In the genomic region with DNA sequence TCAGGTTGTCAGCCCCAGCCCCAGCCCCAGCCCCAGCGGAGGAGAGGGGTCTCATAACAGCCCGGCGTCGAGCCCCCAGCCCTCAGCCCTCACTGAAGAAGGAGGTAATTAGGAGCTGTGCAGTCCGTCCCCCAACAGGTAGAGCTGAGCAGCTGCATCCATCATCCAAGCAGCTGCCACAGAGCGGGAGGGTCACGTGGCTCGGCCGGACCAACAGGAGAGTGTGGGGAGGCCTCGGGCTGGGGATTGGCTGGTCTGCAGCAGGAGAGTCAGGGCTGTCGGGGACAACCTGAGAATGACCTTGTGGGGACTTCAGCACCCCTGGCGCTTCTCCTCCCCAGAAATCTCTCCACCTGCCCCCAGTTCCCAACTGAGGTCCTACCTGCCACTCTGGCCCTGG, we compare ENCODE assay signal across 9 cellular contexts. TPM values are rescaled to one million over a fixed set of nuclear protein-coding genes. Genes with fewer than 3 reads are reported as not detected.
DNase-seq lines count a peak whose midpoint lies in the region; ATAC-seq, FAIRE-seq and TF ChIP-seq lines count a peak whose summit lies in the region.
"Had no signal": no experiment of that assay in that cellular context is flagged by ENCODE, and none has a peak within 500 bp of the region (broad histone marks: within the 10 kb centered on the region; RNA-seq: fewer than 3 reads in every experiment).

No MANE protein-coding gene starts in this region.

- TF ChIP-seq CTCF in cardiac muscle cell (IDR thresholded peaks at IDR 0.05; ENCODE audit: low read depth, low read length) (no peak), right atrium auricular region (IDR thresholded peaks at IDR 0.05) (no peak)

- H3K27me3 ChIP-seq in cardiac muscle cell (peaks cover 5% of the 10 kb centered on the region), right atrium auricular region (no peaks in the 10 kb centered on the region)

- no peak overlapping the region for H3K27ac ChIP-seq in cardiac muscle cell
- no peak overlapping the region for H3K27ac ChIP-seq in right atrium auricular region

- H3K27me3 Mint-ChIP-seq in stimulated activated memory B cell treated with anti-CD40 and anti-IgM and Interleukin-4, amounts not matched to agents 10 μg/mL and 1 μg/mL and 100 μg/mL, for 72 hours: peaks cover 6% of the 10 kb centered on the region

- peaks cover 4% of the 10 kb centered on the region for H3K4me1 Mint-ChIP-seq in stimulated activated memory B cell treated with anti-CD40 and anti-IgM and Interleukin-4, amounts not matched to agents 10 μg/mL and 1 μg/mL and 100 μg/mL, for 72 hours

- H3K4me3 Mint-ChIP-seq in stimulated activated memory B cell treated with anti-CD40 and anti-IgM and Interleukin-4, amounts not matched to agents 10 μg/mL and 1 μg/mL and 100 μg/mL, for 72 hours: no peak overlapping the region

- H3K9me3 ChIP-seq in cardiac muscle cell (ENCODE audit: low read depth) (no peaks in the 10 kb centered on the region), right atrium auricular region (no peaks in the 10 kb centered on the region)

- no peaks in the 10 kb centered on the region for H3K9me3 Mint-ChIP-seq in stimulated activated memory B cell treated with anti-CD40 and anti-IgM and Interleukin-4, amounts not matched to agents 10 μg/mL and 1 μg/mL and 100 μg/mL, for 72 hours

- peaks cover 39% of the 10 kb centered on the region for H3K36me3 Mint-ChIP-seq in stimulated activated memory B cell treated with anti-CD40 and anti-IgM and Interleukin-4, amounts not matched to agents 10 μg/mL and 1 μg/mL and 100 μg/mL, for 72 hours

- H3K36me3 ChIP-seq in cardiac muscle cell (no peaks in the 10 kb centered on the region), right atrium auricular region (no peaks in the 10 kb centered on the region)

- no peaks in the 10 kb centered on the region for H3K4me1 ChIP-seq in cardiac muscle cell (ENCODE audit: low read depth)
- H3K4me1 ChIP-seq in right atrium auricular region: no peaks in the 10 kb centered on the region

- no peak overlapping the region for H3K27ac Mint-ChIP-seq in stimulated activated memory B cell treated with anti-CD40 and anti-IgM and Interleukin-4, amounts not matched to agents 10 μg/mL and 1 μg/mL and 100 μg/mL, for 72 hours

- H3K4me3 ChIP-seq in cardiac muscle cell: no peak overlapping the region
- no peak overlapping the region for H3K4me3 ChIP-seq in right atrium auricular region

- no peak for FAIRE-seq in RCC 7860 (lab: Jason Lieb, UNC)
- FAIRE-seq: G401.6 had no signal

- DNase-seq in cardiac muscle cell (ENCODE audit: low read depth in 1 of 2, low spot score in 1 of 2) (peak; percentile 7 to 51), right atrium auricular region (ENCODE audit: low spot score) (no peak), NCI-H510A treated with DMSO at 0.1 percent for 48 hours (lab: John Stamatoyannopoulos, UW) (peak; percentile 93), ecto neural progenitor cell (ENCODE audit: low spot score) (peak; percentile 94), RCC 7860 (ENCODE audit: low spot score) (no peak), ACHN (no peak)

- ATAC-seq in HG02938 (IDR thresholded peaks at IDR 0.05; ENCODE audit: unreplicated experiment): peak; percentile 87
- peak; percentile 72 for ATAC-seq in stimulated activated memory B cell treated with anti-CD40 and anti-IgM and Interleukin-4, amounts not matched to agents 10 μg/mL and 1 μg/mL and 100 μg/mL, for 72 hours

- in situ Hi-C loops in ACHN (cut with HindIII; ENCODE audit: low pct_ligation_motif_present, low pct_unique_long_range_greater_than_20kb, low sequenced_read_pairs): no loop called here

RNA-seq across cellular contexts. Expression of gene SMUG1, which starts 29.6 kb away (rescaled TPM):
- total RNA-seq in cardiac muscle cell: 54.2 and 57.2 TPM in 2 replicates
- polyA plus RNA-seq in cardiac muscle cell: 39.8 and 50.9 TPM in 2 replicates
- 10 to 100 TPM; 14.5 to 29.4 TPM for total RNA-seq in right atrium auricular region

Comparison
In these comparisons a context has a peak if more than half of its experiments do, and no peak if none do; other contexts are left out.
1. DNase-seq: peak in cardiac muscle cell (2 of 2), NCI-H510A treated with DMSO at 0.1 percent for 48 hours (single experiment) and ecto neural progenitor cell (single experiment); none in right atrium auricular region (single experiment), RCC 7860 (single experiment) and ACHN (single experiment).